ENCODE assay signal across 10 cellular contexts in the genomic region with DNA sequence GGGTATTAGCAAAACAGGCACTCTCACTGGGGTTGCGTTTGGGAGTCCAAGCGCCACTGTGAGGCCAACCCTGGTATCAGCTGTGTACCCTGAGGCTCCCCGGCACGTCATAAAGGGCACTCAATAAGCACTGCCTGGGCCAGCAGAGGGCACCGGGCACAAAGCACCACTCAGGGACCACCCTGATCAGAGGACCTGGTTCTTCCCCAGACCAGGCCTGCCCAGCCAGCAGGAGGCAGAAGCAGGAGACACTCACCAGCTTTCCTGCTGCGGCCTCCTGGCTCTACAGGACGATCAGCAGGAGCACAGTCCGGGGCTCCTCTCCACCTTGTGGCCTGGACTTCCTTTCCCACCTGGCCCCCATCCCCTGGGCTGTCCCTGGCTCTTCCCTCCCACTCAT. TPM values are rescaled to one million over a fixed set of nuclear protein-coding genes. Genes with fewer than 3 reads are reported as not detected.
DNase-seq lines count a peak whose midpoint lies in the region; ATAC-seq and TF ChIP-seq lines count a peak whose summit lies in the region.
"Had no signal": no experiment of that assay in that cellular context is flagged by ENCODE, and none has a peak within 500 bp of the region (broad histone marks: within the 10 kb centered on the region; RNA-seq: fewer than 3 reads in every experiment).

No MANE protein-coding gene starts in this region.

- peaks cover 22 to 44% of the 10 kb centered on the region in 2 donors for H3K4me1 Mint-ChIP-seq in natural killer cell treated with Interleukin-12 subunit alpha and Interleukin-12 subunit beta and Interleukin-15 and Interleukin-18, amount 100 ng/mL, for 72 hours (ENCODE audit: low read depth in 2 of 2)

- TF ChIP-seq CTCF in GM06990 (IDR thresholded peaks at IDR 0.05; ENCODE audit: insufficient read depth, low read length, poor library complexity, severe bottlenecking) = peak; percentile 26
- peak; percentile 34 for TF ChIP-seq CTCF in NB4 (IDR thresholded peaks at IDR 0.05; ENCODE audit: low read depth, low read length)
- TF ChIP-seq CTCF in colonic mucosa (IDR thresholded peaks at IDR 0.05) = no peak

- H3K9ac ChIP-seq in colonic mucosa (ENCODE audit: low read depth in 2 of 2, low read length in 2 of 2) = no peak overlapping the region

- intact Hi-C loops in colonic mucosa (cut with DNase I) = no loop called here

- H3K27me3 Mint-ChIP-seq in natural killer cell treated with Interleukin-12 subunit alpha and Interleukin-12 subunit beta and Interleukin-15 and Interleukin-18, amount 100 ng/mL, for 72 hours = no peaks in the 10 kb centered on the region

- no peak overlapping the region for H3K4me3 ChIP-seq in GM06990 (replicated peaks; ENCODE audit: low read depth, low read length)
- H3K4me3 ChIP-seq in NB4 (ENCODE audit: low read depth, low read length) = no peak overlapping the region
- H3K4me3 ChIP-seq in colonic mucosa = no peak overlapping the region

- H3K27me3 ChIP-seq in GM06990 (replicated peaks; ENCODE audit: control insufficient read depth, insufficient read depth, low read length) (no peaks in the 10 kb centered on the region), colonic mucosa (no peaks in the 10 kb centered on the region)

- H3K27ac ChIP-seq in colonic mucosa = no peak overlapping the region

- H3K9me3 ChIP-seq in colonic mucosa = no peaks in the 10 kb centered on the region

- peak; percentile 42 to 56 for ATAC-seq in natural killer cell treated with Interleukin-12 subunit alpha and Interleukin-12 subunit beta and Interleukin-15 and Interleukin-18, amount 100 ng/mL, for 72 hours
- no peak for ATAC-seq in HG02763 (IDR thresholded peaks at IDR 0.05; ENCODE audit: unreplicated experiment)

- TF ChIP-seq POLR2A in NB4 (IDR thresholded peaks at IDR 0.05; ENCODE audit: extremely low read depth, insufficient read length) = no peak

- no peaks in the 10 kb centered on the region for H3K4me1 ChIP-seq in colonic mucosa

- H3K36me3 Mint-ChIP-seq in natural killer cell treated with Interleukin-12 subunit alpha and Interleukin-12 subunit beta and Interleukin-15 and Interleukin-18, amount 100 ng/mL, for 72 hours = peaks cover 5% of the 10 kb centered on the region

- no peaks in the 10 kb centered on the region for H3K9me3 Mint-ChIP-seq in natural killer cell treated with Interleukin-12 subunit alpha and Interleukin-12 subunit beta and Interleukin-15 and Interleukin-18, amount 100 ng/mL, for 72 hours
- H3K9me3 Mint-ChIP-seq: T-helper 1 cell treated with Interleukin-12 subunit alpha and Interleukin-12 subunit beta and Interleukin-4 antibody, amounts not matched to agents 30 μg/mL and 1 μg/mL, for 36 hours had no signal

- H3K36me3 ChIP-seq in GM06990 (ENCODE audit: control insufficient read depth, insufficient read depth, low read length) = peaks cover 29% of the 10 kb centered on the region
- H3K36me3 ChIP-seq in colonic mucosa = peaks cover 17% of the 10 kb centered on the region

- peak overlapping the region in 1 of 2 donors; percentile 78 for H3K27ac Mint-ChIP-seq in natural killer cell treated with Interleukin-12 subunit alpha and Interleukin-12 subunit beta and Interleukin-15 and Interleukin-18, amount 100 ng/mL, for 72 hours

- no peak overlapping the region for H3K4me3 Mint-ChIP-seq in natural killer cell treated with Interleukin-12 subunit alpha and Interleukin-12 subunit beta and Interleukin-15 and Interleukin-18, amount 100 ng/mL, for 72 hours
- H3K4me3 Mint-ChIP-seq: T-helper 1 cell treated with Interleukin-12 subunit alpha and Interleukin-12 subunit beta and Interleukin-4 antibody, amounts not matched to agents 30 μg/mL and 1 μg/mL, for 36 hours had no signal

- DNase-seq in GM06990 (ENCODE audit: extremely low read depth, insufficient read length) = no peak
- DNase-seq in NB4 (ENCODE audit: low read depth) = peak; percentile 58
- peak; percentile 17 for DNase-seq in colonic mucosa
- no peak for DNase-seq in natural killer cell treated with Interleukin-12 subunit alpha and Interleukin-12 subunit beta and Interleukin-15 and Interleukin-18, amount 100 ng/mL, for 72 hours (ENCODE audit: low spot score)
- no peak for DNase-seq in hippocampal formation (lab: John Stamatoyannopoulos, UW)
- no peak for DNase-seq in retina
- DNase-seq in GM03348 (ENCODE audit: low spot score) = no peak
- DNase-seq: NCI-H2081 had no signal

RNA-seq across cellular contexts. Expression of a gene that starts 12.6 kb away (rescaled TPM):
- 100 to 1,000 TPM; 101 to 115 TPM for total RNA-seq in colonic mucosa
- 100 to 1,000 TPM; 141 to 157 TPM for total RNA-seq in natural killer cell treated with Interleukin-12 subunit alpha and Interleukin-12 subunit beta and Interleukin-15 and Interleukin-18, amount 100 ng/mL, for 72 hours

RNA-seq across cellular contexts. Expression of a gene that starts 50.2 kb away (rescaled TPM):
- not detected for total RNA-seq in colonic mucosa
- total RNA-seq in natural killer cell treated with Interleukin-12 subunit alpha and Interleukin-12 subunit beta and Interleukin-15 and Interleukin-18, amount 100 ng/mL, for 72 hours = not detected

Comparison
In these comparisons a context has a peak if more than half of its experiments do, and no peak if none do; other contexts are left out.
1. DNase-seq: peak in NB4 (single experiment) and colonic mucosa (single experiment); none in GM06990 (single experiment), natural killer cell treated with Interleukin-12 subunit alpha and Interleukin-12 subunit beta and Interleukin-15 and Interleukin-18, amount 100 ng/mL, for 72 hours (single experiment), hippocampal formation (0 of 2), retina (single experiment) and GM03348 (single experiment).